ENCODE assay signal across 8 cellular contexts in genomic region chr9:37080165-37080627, GRCh38. TPM values are rescaled to one million over a fixed set of nuclear protein-coding genes. Genes with fewer than 3 reads are reported as not detected.
DNase-seq lines count a peak whose midpoint lies in the region; ATAC-seq and TF ChIP-seq lines count a peak whose summit lies in the region.
"Not testable (repeated sequence)": the region's sequence is repeated elsewhere in the genome, so short reads cannot be mapped to it uniquely, and the experiment has no call there.

No MANE protein-coding gene starts in this region.

- H3K9me3 Mint-ChIP-seq in CD8-positive, alpha-beta memory T cell, result not testable (repeated sequence)

- DNase-seq in CD8-positive, alpha-beta memory T cell; astrocyte of the cerebellum (ENCODE audit: low read depth): not testable (repeated sequence)
- peak in 1 of 2 experiments; percentile 44 for DNase-seq in SJSA1 (ENCODE audit: low read depth in 1 of 2, low spot score in 2 of 2)
- peak; percentile 30 for DNase-seq in stimulated activated naive CD4-positive, alpha-beta T cell treated with Interleukin-2 at 50 U/mL for 16 hours (lab: John Stamatoyannopoulos, UW)

- CTCF ChIA-PET in CD8-positive, alpha-beta memory T cell (lab: Charles Lee), result interaction anchor here (1.2 to 2.6 kb wide), 4 partner anchors 39 to 249 kb away, joined by 3 to 10 read pairs (median 4); partner anchors contain the start of gene ZCCHC7

- not testable (repeated sequence) for TF ChIP-seq CTCF in astrocyte of the cerebellum (IDR thresholded peaks at IDR 0.05; ENCODE audit: low read depth, low read length, missing control alignments); gastroesophageal sphincter (IDR thresholded peaks at IDR 0.05)

- peaks cover 4 to 12% of the 10 kb centered on the region in 2 donors for H3K27me3 Mint-ChIP-seq in CD8-positive, alpha-beta memory T cell

- H3K27me3 ChIP-seq in CD8-positive, alpha-beta memory T cell (ENCODE audit: insufficient read depth, low read length, poor library complexity, severe bottlenecking); SJSA1 (replicated peaks); gastroesophageal sphincter; mucosa of rectum (ENCODE audit: control insufficient read depth in 2 of 2, insufficient read depth in 2 of 2, low read length in 2 of 2): not testable (repeated sequence)

- POLR2A ChIA-PET in CD8-positive, alpha-beta memory T cell (lab: Charles Lee), result interaction anchor here (2.8 kb wide), 1 partner anchor 40 kb away, joined by 31 read pairs; the partner anchor contains the start of gene ZCCHC7

- H3K4me3 ChIP-seq in CD8-positive, alpha-beta memory T cell (ENCODE audit: low read length), result peak overlapping the region; percentile 53
- peak overlapping the region; percentile 68 for H3K4me3 ChIP-seq in SJSA1
- H3K4me3 ChIP-seq in astrocyte of the cerebellum (ENCODE audit: low read depth, low read length), result peak overlapping the region; percentile 80
- peak overlapping the region; percentile 67 to 90 for H3K4me3 ChIP-seq in gastroesophageal sphincter
- H3K4me3 ChIP-seq in mucosa of rectum (ENCODE audit: low read length in 2 of 2), result peak overlapping the region; percentile 95 to 98

- peaks cover 36% of the 10 kb centered on the region for H3K4me1 ChIP-seq in CD8-positive, alpha-beta memory T cell (ENCODE audit: insufficient read depth, low read length)
- H3K4me1 ChIP-seq in SJSA1 (replicated peaks); mucosa of rectum (ENCODE audit: control insufficient read depth in 2 of 2, insufficient read depth in 2 of 2, low read length in 2 of 2): not testable (repeated sequence)
- H3K4me1 ChIP-seq in gastroesophageal sphincter, result peaks cover 0 to 28% (median 5%) of the 10 kb centered on the region in 3 donors

- TF ChIP-seq POLR2A in gastroesophageal sphincter (IDR thresholded peaks at IDR 0.05), result not testable (repeated sequence)

- H3K27ac Mint-ChIP-seq in CD8-positive, alpha-beta memory T cell, result peak overlapping the region; percentile 86 to 98 (median 98)

- H3K9ac ChIP-seq in mucosa of rectum (ENCODE audit: low read depth in 1 of 2, low read length in 2 of 2), result peak overlapping the region; percentile 93 to 99

- TF ChIP-seq EP300 in gastroesophageal sphincter (IDR thresholded peaks at IDR 0.05), result not testable (repeated sequence)

- not testable (repeated sequence) for H3K9me3 ChIP-seq in CD8-positive, alpha-beta memory T cell (ENCODE audit: low read length); SJSA1 (replicated peaks); gastroesophageal sphincter; mucosa of rectum (ENCODE audit: control insufficient read depth in 2 of 2, low read length in 2 of 2)

- H3K36me3 ChIP-seq in CD8-positive, alpha-beta memory T cell (ENCODE audit: insufficient read depth, low read length); SJSA1; gastroesophageal sphincter; mucosa of rectum (ENCODE audit: control insufficient read depth in 2 of 2, insufficient read depth in 2 of 2, low read length in 2 of 2): not testable (repeated sequence)

- in situ Hi-C loops in astrocyte of the cerebellum (cut with HindIII; ENCODE audit: low sequenced_read_pairs), result not testable (repeated sequence)

- peak overlapping the region; percentile 96 for H3K27ac ChIP-seq in CD8-positive, alpha-beta memory T cell (ENCODE audit: low read depth, low read length)
- H3K27ac ChIP-seq in SJSA1 (peak overlapping the region; percentile 36), gastroesophageal sphincter (peak overlapping the region; percentile 40 to 93 (median 91)), mucosa of rectum (ENCODE audit: low read depth in 2 of 2, low read length in 2 of 2) (peak overlapping the region; percentile 88 to 89)

- H3K36me3 Mint-ChIP-seq in CD8-positive, alpha-beta memory T cell, result peaks cover 0 to 17% (median 0%) of the 10 kb centered on the region in 3 donors

- H3K4me1 Mint-ChIP-seq in CD8-positive, alpha-beta memory T cell, result peaks cover 48 to 62% (median 60%) of the 10 kb centered on the region in 3 donors

- peak overlapping the region; percentile 94 to 99 (median 97) for H3K4me3 Mint-ChIP-seq in CD8-positive, alpha-beta memory T cell

- ATAC-seq in GM21717 (IDR thresholded peaks at IDR 0.05; ENCODE audit: unreplicated experiment), result peak; percentile 23
- ATAC-seq in HG03442 (IDR thresholded peaks at IDR 0.05; ENCODE audit: unreplicated experiment), result peak; percentile 13
- ATAC-seq in gastroesophageal sphincter, result peak; percentile 29

- WGBS in gastroesophageal sphincter (ENCODE audit: low coverage in 1 of 2), 2 donors, result 4 to 20% methylated on average over 1 to 10 of the region's 32 CpGs

RNA-seq across cellular contexts. Expression of gene ZCCHC7, which starts 40.2 kb away (rescaled TPM):
- total RNA-seq in CD8-positive, alpha-beta memory T cell, result 10 to 100 TPM; 25.6 to 27.1 TPM
- polyA plus RNA-seq in CD8-positive, alpha-beta memory T cell, result 35.2 TPM
- total RNA-seq in SJSA1 (2014; rRNA removed; shearing (Covaris generic)), result 5.3 and 12.4 TPM in 2 replicates
- 10 to 100 TPM; 12.1 to 23.5 (median 17.6) TPM for total RNA-seq in gastroesophageal sphincter

RNA-seq across cellular contexts. Expression of gene PAX5, which starts 46.1 kb away (rescaled TPM):
- under 1 TPM; 0.18 to 0.29 TPM for total RNA-seq in CD8-positive, alpha-beta memory T cell
- not detected for polyA plus RNA-seq in CD8-positive, alpha-beta memory T cell
- total RNA-seq in SJSA1 (2014; rRNA removed; shearing (Covaris generic)), result 0.09 TPM in 1 of 2 replicates, not detected in the other
- under 1 TPM in 1 of 4 donors, not detected in 3; under 0.01 TPM for total RNA-seq in gastroesophageal sphincter

Comparison
In these comparisons a context has a peak if more than half of its experiments do, and no peak if none do; other contexts are left out.
1. H3K27ac ChIP-seq: peak in every context shown above with its lines; median percentile 96 in CD8-positive, alpha-beta memory T cell; 91 in gastroesophageal sphincter; 88 in mucosa of rectum; 36 in SJSA1.